9 cellular contexts compared by ENCODE assay signal in the genomic region with DNA sequence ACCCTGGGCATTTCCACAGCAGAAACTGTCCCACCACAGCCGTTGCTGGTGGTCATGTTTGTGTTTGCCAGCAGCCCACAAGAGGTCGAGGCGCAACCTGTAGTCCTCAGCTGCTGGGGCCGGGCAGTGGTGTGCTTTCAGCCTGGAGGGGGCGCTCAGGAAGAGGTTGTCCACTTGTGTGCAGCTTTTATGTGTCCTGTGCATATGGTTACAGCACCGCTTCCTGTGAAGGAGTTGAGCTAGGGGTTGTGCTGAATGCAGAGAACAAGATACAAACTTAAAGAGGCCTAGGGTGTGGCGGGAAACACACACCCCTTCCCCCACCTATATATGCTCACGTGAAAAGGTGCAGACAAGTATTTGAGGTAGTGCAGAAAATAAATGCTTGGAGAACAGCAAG. TPM values are rescaled to one million over a fixed set of nuclear protein-coding genes. Genes with fewer than 3 reads are reported as not detected.
DNase-seq lines count a peak whose midpoint lies in the region; ATAC-seq and TF ChIP-seq lines count a peak whose summit lies in the region.
"Had no signal": no experiment of that assay in that cellular context is flagged by ENCODE, and none has a peak within 500 bp of the region (broad histone marks: within the 10 kb centered on the region; RNA-seq: fewer than 3 reads in every experiment).

No MANE protein-coding gene starts in this region.

- TF ChIP-seq CTCF in WERI-Rb-1 (IDR thresholded peaks at IDR 0.05; ENCODE audit: low read depth, low read length) = peak; percentile 37; the same call in 1 of the 2 replicates

- no peaks in the 10 kb centered on the region for H3K27me3 ChIP-seq in H7 (ENCODE audit: control insufficient read depth, insufficient read depth, low read length)
- H3K27me3 ChIP-seq in WERI-Rb-1 (ENCODE audit: insufficient read depth, low read depth, severe bottlenecking) = peaks cover 14% of the 10 kb centered on the region

- no peaks in the 10 kb centered on the region for H3K9me3 ChIP-seq in WERI-Rb-1 (ENCODE audit: severe bottlenecking)

- DNase-seq in H7 (peak; percentile 76), WERI-Rb-1 (peak; percentile 27), GOT3 (lab: John Stamatoyannopoulos, UW) (no peak), NCI-H345 (lab: John Stamatoyannopoulos, UW) (no peak), hepatic stellate cell (ENCODE audit: low spot score) (no peak)
- DNase-seq in central memory CD4-positive, alpha-beta T cell = peak; percentile 76
- peak in 2 of 3 donors; percentile 24 to 33 for DNase-seq in stimulated activated CD4-positive, alpha-beta T cell treated with anti-CD3 and anti-CD28 coated beads, TNF-alpha, amount 100 ng/mL, for 1 hour (ENCODE audit: low read depth in 3 of 3, low spot score in 1 of 3)
- DNase-seq: cerebellar nuclear complex had no signal

- peaks cover under 1% of the 10 kb centered on the region for H3K36me3 ChIP-seq in H7 (replicated peaks; ENCODE audit: control insufficient read depth, insufficient read depth, low read length)
- H3K36me3 ChIP-seq in WERI-Rb-1 = no peaks in the 10 kb centered on the region

- H3K4me3 ChIP-seq in H7 (ENCODE audit: insufficient read depth, low read depth, low read length) = no peak overlapping the region
- no peak overlapping the region for H3K4me3 ChIP-seq in WERI-Rb-1 (ENCODE audit: low read depth, low read length)

- no peak for ATAC-seq in HG03280 (IDR thresholded peaks at IDR 0.05; ENCODE audit: unreplicated experiment)

- H3K27ac ChIP-seq in WERI-Rb-1 = no peak overlapping the region

RNA-seq across cellular contexts. Expression of a gene that starts 29.5 kb away (rescaled TPM):
- total RNA-seq in H7 (2014; rRNA removed; shearing (Covaris generic)) = 14.6 and 20.1 TPM in 2 replicates

Comparison
In these comparisons a context has a peak if more than half of its experiments do, and no peak if none do; other contexts are left out.
1. DNase-seq: peak in H7 (single experiment), WERI-Rb-1 (single experiment), central memory CD4-positive, alpha-beta T cell (single experiment) and stimulated activated CD4-positive, alpha-beta T cell treated with anti-CD3 and anti-CD28 coated beads, TNF-alpha, amount 100 ng/mL, for 1 hour (2 of 3); none in GOT3 (single experiment), NCI-H345 (single experiment) and hepatic stellate cell (single experiment).